9 cellular contexts compared by ENCODE assay signal in genomic region chr5:149381986-149382338, GRCh38. TPM values are rescaled to one million over a fixed set of nuclear protein-coding genes. Genes with fewer than 3 reads are reported as not detected.
A peak's percentile ranks its signal among the peaks of the same experiment; 100 is the strongest.
DNase-seq lines count a peak whose midpoint lies in the region; ATAC-seq lines count a peak whose summit lies in the region.
"Had no signal": no experiment of that assay in that cellular context is flagged by ENCODE, and none has a peak within 500 bp of the region (broad histone marks: within the 10 kb centered on the region; RNA-seq: fewer than 3 reads in every experiment).

No MANE protein-coding gene starts in this region.

- no peak overlapping the region for H3K4ac ChIP-seq in mesendoderm (ENCODE audit: low read depth, low read length)

- H3K56ac ChIP-seq in mesendoderm (ENCODE audit: low read length), result no peak overlapping the region

- no peaks in the 10 kb centered on the region for H3K79me2 ChIP-seq in mesendoderm (ENCODE audit: control insufficient read depth, insufficient read depth, low read length)

- no peak overlapping the region for H3K4me3 Mint-ChIP-seq in activated CD4-positive, alpha-beta memory T cell treated with anti-CD3 and anti-CD28 coated beads, Interleukin-2, amount 10 ng/mL, durations not matched to agents 7 days and 5 days

- no peaks in the 10 kb centered on the region for H3K27me3 ChIP-seq in mesendoderm (ENCODE audit: insufficient read depth, low read length, poor library complexity)
- H3K27me3 ChIP-seq: BLaER1 treated with 17β-estradiol and CSF1 and Interleukin-3, amounts not matched to agents 10 nM and 100 nM had no signal

- no peak overlapping the region for H3K27ac Mint-ChIP-seq in activated CD4-positive, alpha-beta memory T cell treated with anti-CD3 and anti-CD28 coated beads, Interleukin-2, amount 10 ng/mL, durations not matched to agents 7 days and 5 days

- no peak overlapping the region for H3K4me2 ChIP-seq in mesendoderm (ENCODE audit: low read length)

- no CpG with 5 or more reads among the region's 16 CpGs for WGBS in mesendoderm (ENCODE audit: extremely low coverage, insufficient coverage, low lambda C conversion rate)

- H3K27me3 Mint-ChIP-seq in activated CD4-positive, alpha-beta memory T cell treated with anti-CD3 and anti-CD28 coated beads, Interleukin-2, amount 10 ng/mL, durations not matched to agents 7 days and 5 days, result peaks cover 1% of the 10 kb centered on the region

- peak; percentile 24 for DNase-seq in NCI-H1105 treated with DMSO at 0.1 percent for 48 hours (lab: John Stamatoyannopoulos, UW)
- no peak for DNase-seq in NCI-H1105 (lab: John Stamatoyannopoulos, UW)
- peak; percentile 18 to 71 for DNase-seq in NCI-H526 (lab: John Stamatoyannopoulos, UW)
- DNase-seq in activated CD4-positive, alpha-beta memory T cell treated with anti-CD3 and anti-CD28 coated beads, Interleukin-2, amount 10 ng/mL, durations not matched to agents 7 days and 5 days, result peak; percentile 75
- peak; percentile 63 for DNase-seq in effector CD4-positive, alpha-beta T cell
- peak; percentile 86 for DNase-seq in mesendoderm
- DNase-seq in stimulated activated CD8-positive, alpha-beta memory T cell treated with anti-CD3 and anti-CD28 coated beads, Interleukin-15, amount 100 ng/mL, for 4 hours (ENCODE audit: low read depth in 2 of 2), result peak; percentile 36 to 46

- no peak overlapping the region for H2BK5ac ChIP-seq in mesendoderm (ENCODE audit: low read length)

- no peaks in the 10 kb centered on the region for H3K79me1 ChIP-seq in mesendoderm (ENCODE audit: low read length)

- CTCF ChIA-PET in activated CD4-positive, alpha-beta memory T cell treated with anti-CD3 and anti-CD28 coated beads, Interleukin-2, amount 10 ng/mL, durations not matched to agents 7 days and 5 days (lab: Charles Lee), result interaction anchor here (0.7 to 4.4 kb wide), 16 partner anchors 9 to 236 kb away, joined by 3 to 39 read pairs (median 4); partner anchors contain the start of gene PCYOX1L

- H2BK15ac ChIP-seq in mesendoderm (replicated peaks; ENCODE audit: low read depth), result no peak overlapping the region

- no peak overlapping the region for H2BK120ac ChIP-seq in mesendoderm (ENCODE audit: low read depth, low read length)

- no peak overlapping the region for H4K5ac ChIP-seq in mesendoderm (ENCODE audit: low read length)

- H4K8ac ChIP-seq in mesendoderm (ENCODE audit: low read depth, low read length), result no peak overlapping the region

- no peaks in the 10 kb centered on the region for H3K36me3 ChIP-seq in mesendoderm (ENCODE audit: control insufficient read depth, insufficient read depth, low read length)
- H3K36me3 ChIP-seq: BLaER1 treated with 17β-estradiol and CSF1 and Interleukin-3, amounts not matched to agents 10 nM and 100 nM had no signal

- no peak overlapping the region for H3K9ac ChIP-seq in mesendoderm (ENCODE audit: low read length)

- peak; percentile 84 for ATAC-seq in HG02798 (IDR thresholded peaks at IDR 0.05; ENCODE audit: poor library complexity, unreplicated experiment)

- H2AK5ac ChIP-seq in mesendoderm (ENCODE audit: low read length), result no peak overlapping the region

- no peaks in the 10 kb centered on the region for H3K4me1 Mint-ChIP-seq in activated CD4-positive, alpha-beta memory T cell treated with anti-CD3 and anti-CD28 coated beads, Interleukin-2, amount 10 ng/mL, durations not matched to agents 7 days and 5 days

- no peak overlapping the region for H3K23ac ChIP-seq in mesendoderm (ENCODE audit: low read length)

- POLR2A ChIA-PET in activated CD4-positive, alpha-beta memory T cell treated with anti-CD3 and anti-CD28 coated beads, Interleukin-2, amount 10 ng/mL, durations not matched to agents 7 days and 5 days (lab: Charles Lee), result interaction anchor here (0.7 to 1.3 kb wide), 2 partner anchors 24 to 180 kb away, joined by 3 to 5 read pairs; partner anchors contain the start of gene PCYOX1L

- H3K18ac ChIP-seq in mesendoderm (ENCODE audit: low read length), result no peak overlapping the region

- no peak overlapping the region for H3K4me3 ChIP-seq in mesendoderm (ENCODE audit: low read length)
- H3K4me3 ChIP-seq: BLaER1 treated with 17β-estradiol and CSF1 and Interleukin-3, amounts not matched to agents 10 nM and 100 nM had no signal

- no peaks in the 10 kb centered on the region for H3K9me3 Mint-ChIP-seq in activated CD4-positive, alpha-beta memory T cell treated with anti-CD3 and anti-CD28 coated beads, Interleukin-2, amount 10 ng/mL, durations not matched to agents 7 days and 5 days

- H3K36me3 Mint-ChIP-seq in activated CD4-positive, alpha-beta memory T cell treated with anti-CD3 and anti-CD28 coated beads, Interleukin-2, amount 10 ng/mL, durations not matched to agents 7 days and 5 days (ENCODE audit: low read depth), result no peaks in the 10 kb centered on the region

- H3K27ac ChIP-seq in mesendoderm (ENCODE audit: low read depth, low read length), result no peak overlapping the region
- H3K27ac ChIP-seq: BLaER1 treated with 17β-estradiol and CSF1 and Interleukin-3, amounts not matched to agents 10 nM and 100 nM had no signal

- peaks cover 6% of the 10 kb centered on the region for H3K4me1 ChIP-seq in mesendoderm (ENCODE audit: control insufficient read depth, low read depth, low read length)

RNA-seq across cellular contexts. Expression of gene IL17B, which starts 2.9 kb away (rescaled TPM):
- total RNA-seq in activated CD4-positive, alpha-beta memory T cell treated with anti-CD3 and anti-CD28 coated beads, Interleukin-2, amount 10 ng/mL, durations not matched to agents 7 days and 5 days, result not detected
- polyA plus RNA-seq in mesendoderm (2013, experiment 1 of 2), result 0.10 TPM
- polyA plus RNA-seq in mesendoderm (2013, experiment 2 of 2), result not detected

RNA-seq across cellular contexts. Expression of gene PCYOX1L, which starts 24.1 kb away (rescaled TPM):
- total RNA-seq in activated CD4-positive, alpha-beta memory T cell treated with anti-CD3 and anti-CD28 coated beads, Interleukin-2, amount 10 ng/mL, durations not matched to agents 7 days and 5 days, result 10 to 100 TPM; 41.2 to 42.1 TPM
- polyA plus RNA-seq in mesendoderm (2013, experiment 1 of 2), result 1.6 TPM
- 1.5 TPM for polyA plus RNA-seq in mesendoderm (2013, experiment 2 of 2)

RNA-seq across cellular contexts. Expression of gene GRPEL2, which starts 36.7 kb away (rescaled TPM):
- total RNA-seq in activated CD4-positive, alpha-beta memory T cell treated with anti-CD3 and anti-CD28 coated beads, Interleukin-2, amount 10 ng/mL, durations not matched to agents 7 days and 5 days, result 10 to 100 TPM; 43.8 to 49.4 TPM
- 23.5 TPM for polyA plus RNA-seq in mesendoderm (2013, experiment 1 of 2)
- 22.5 TPM for polyA plus RNA-seq in mesendoderm (2013, experiment 2 of 2)
